Comparison of ENCODE assay signal across 23 cellular contexts in the genomic region with DNA sequence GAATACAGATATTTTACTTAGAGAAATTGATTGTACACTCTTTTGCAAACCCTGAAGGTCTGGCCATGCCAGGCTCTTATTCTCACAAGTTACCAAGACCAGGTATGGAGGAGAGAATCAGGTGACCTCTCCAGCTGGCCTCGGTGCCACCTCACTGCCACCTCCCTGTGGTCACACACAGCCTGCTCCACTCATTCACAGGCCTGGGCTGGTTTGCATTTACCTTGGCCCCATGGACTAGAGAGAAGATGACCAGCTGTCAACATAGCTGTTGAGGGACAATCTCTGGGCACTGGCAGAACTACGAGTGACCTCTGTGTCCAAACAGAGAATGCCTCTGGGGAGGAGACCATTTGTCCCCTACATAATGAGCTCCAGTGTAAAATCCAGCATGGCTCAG.
A peak's percentile ranks its signal among the peaks of the same experiment; 100 is the strongest.
DNase-seq lines count a peak whose midpoint lies in the region; ATAC-seq and TF ChIP-seq lines count a peak whose summit lies in the region.
"Had no signal": no experiment of that assay in that cellular context is flagged by ENCODE, and none has a peak within 500 bp of the region (broad histone marks: within the 10 kb centered on the region; RNA-seq: fewer than 3 reads in every experiment).

No MANE protein-coding gene starts in this region.

- TF ChIP-seq POLR2A in esophagus muscularis mucosa (IDR thresholded peaks at IDR 0.05; ENCODE audit: low read depth): no peak

- peak; percentile 54 for ATAC-seq in upper lobe of right lung
- no peak for ATAC-seq in GM21723 (IDR thresholded peaks at IDR 0.05; ENCODE audit: unreplicated experiment)
- ATAC-seq: naive thymus-derived CD8-positive, alpha-beta T cell; stimulated activated naive CD8-positive, alpha-beta T cell treated with anti-CD3 and anti-CD28 coated beads, Interleukin-15, amount 100 ng/mL, for 72 hours had no signal

- peaks cover 60% of the 10 kb centered on the region for H3K4me1 Mint-ChIP-seq in activated CD4-positive, alpha-beta memory T cell treated with anti-CD3 and anti-CD28 coated beads for 36 hours (ENCODE audit: low read depth)
- peaks cover 21% of the 10 kb centered on the region for H3K4me1 Mint-ChIP-seq in activated CD4-positive, alpha-beta memory T cell treated with anti-CD3 and anti-CD28 coated beads, Interleukin-2, amount 10 ng/mL, durations not matched to agents 7 days and 5 days

- H3K4me1 ChIP-seq in OCI-LY1 (ENCODE audit: insufficient read depth, low read length, severe bottlenecking) (peaks cover 16% of the 10 kb centered on the region), esophagus muscularis mucosa (no peaks in the 10 kb centered on the region), upper lobe of right lung (no peaks in the 10 kb centered on the region)
- H3K4me1 ChIP-seq: BE2C, tibial nerve had no signal

- H3K36me3 ChIP-seq in OCI-LY1 (ENCODE audit: insufficient read depth, low read length): no peaks in the 10 kb centered on the region; the same call in 1 of the 2 replicates
- H3K36me3 ChIP-seq in esophagus muscularis mucosa: no peaks in the 10 kb centered on the region
- no peaks in the 10 kb centered on the region for H3K36me3 ChIP-seq in upper lobe of right lung
- H3K36me3 ChIP-seq: BE2C, cardiac muscle cell, tibial nerve had no signal

- H3K27me3 ChIP-seq in OCI-LY1 (ENCODE audit: insufficient read depth, low read length) (no peaks in the 10 kb centered on the region; the same call in 1 of the 2 replicates), esophagus muscularis mucosa (peaks cover 0 to 6% (median 0%) of the 10 kb centered on the region in 4 donors), upper lobe of right lung (no peaks in the 10 kb centered on the region)
- H3K27me3 ChIP-seq: BE2C had no signal

- H3K9me2 ChIP-seq in OCI-LY1 (ENCODE audit: low read depth, low read length): no peaks in the 10 kb centered on the region

- no peak overlapping the region for H3K4me2 ChIP-seq in OCI-LY1 (ENCODE audit: low read length)

- no peak overlapping the region for H2AFZ ChIP-seq in OCI-LY1 (ENCODE audit: low read length)

- POLR2A ChIA-PET in activated CD4-positive, alpha-beta memory T cell treated with anti-CD3 and anti-CD28 coated beads for 36 hours (lab: Charles Lee): no interaction called here
- POLR2A ChIA-PET in activated CD4-positive, alpha-beta memory T cell treated with anti-CD3 and anti-CD28 coated beads, Interleukin-2, amount 10 ng/mL, durations not matched to agents 7 days and 5 days (lab: Charles Lee): no interaction called here

- no peaks in the 10 kb centered on the region for H3K79me2 ChIP-seq in OCI-LY1 (ENCODE audit: insufficient read depth, low read length)

- intact Hi-C loops in activated CD4-positive, alpha-beta memory T cell treated with anti-CD3 and anti-CD28 coated beads for 36 hours (cut with micrococcal nuclease): loop anchor here (5.0 kb wide), 3 partner anchors 52 to 623 kb away; no protein-coding TSS in a partner anchor
- intact Hi-C loops in esophagus muscularis mucosa (cut with DNase I): no loop called here
- intact Hi-C loops in upper lobe of right lung (cut with DNase I): no loop called here

- WGBS in esophagus muscularis mucosa: 88% methylated on average over 2 of the region's 2 CpGs

- H4K20me1 ChIP-seq in OCI-LY1 (ENCODE audit: insufficient read depth, low read length): no peaks in the 10 kb centered on the region

- no peak overlapping the region for H3K27ac Mint-ChIP-seq in activated CD4-positive, alpha-beta memory T cell treated with anti-CD3 and anti-CD28 coated beads for 36 hours
- no peak overlapping the region for H3K27ac Mint-ChIP-seq in activated CD4-positive, alpha-beta memory T cell treated with anti-CD3 and anti-CD28 coated beads, Interleukin-2, amount 10 ng/mL, durations not matched to agents 7 days and 5 days
- H3K27ac Mint-ChIP-seq: H9; naive thymus-derived CD8-positive, alpha-beta T cell; stimulated activated naive CD8-positive, alpha-beta T cell treated with anti-CD3 and anti-CD28 coated beads, Interleukin-15, amount 100 ng/mL, for 72 hours had no signal

- no peak overlapping the region for H3K4me3 Mint-ChIP-seq in activated CD4-positive, alpha-beta memory T cell treated with anti-CD3 and anti-CD28 coated beads for 36 hours
- H3K4me3 Mint-ChIP-seq in activated CD4-positive, alpha-beta memory T cell treated with anti-CD3 and anti-CD28 coated beads, Interleukin-2, amount 10 ng/mL, durations not matched to agents 7 days and 5 days: no peak overlapping the region
- H3K4me3 Mint-ChIP-seq: H9; naive thymus-derived CD8-positive, alpha-beta T cell; stimulated activated naive CD8-positive, alpha-beta T cell treated with anti-CD3 and anti-CD28 coated beads, Interleukin-15, amount 100 ng/mL, for 72 hours had no signal

- H3K9me3 ChIP-seq in OCI-LY1 (ENCODE audit: low read length) (no peaks in the 10 kb centered on the region), esophagus muscularis mucosa (no peaks in the 10 kb centered on the region), upper lobe of right lung (no peaks in the 10 kb centered on the region)
- H3K9me3 ChIP-seq: tibial nerve had no signal

- peak; percentile 25 for DNase-seq in activated CD4-positive, alpha-beta memory T cell treated with anti-CD3 and anti-CD28 coated beads for 36 hours
- DNase-seq in activated CD4-positive, alpha-beta memory T cell treated with anti-CD3 and anti-CD28 coated beads, Interleukin-2, amount 10 ng/mL, durations not matched to agents 7 days and 5 days: no peak
- DNase-seq in esophagus muscularis mucosa (ENCODE audit: extremely low spot score): peak; percentile 82
- DNase-seq in upper lobe of right lung: no peak
- DNase-seq in NCI-H2107 (lab: John Stamatoyannopoulos, UW): no peak
- no peak for DNase-seq in NCI-H2227 treated with DMSO at 0.1 percent for 48 hours (lab: John Stamatoyannopoulos, UW)
- DNase-seq: activated naive CD4-positive, alpha-beta T cell treated with Interleukin-2 at 50 U/mL for 16 hours; activated T-cell treated with anti-CD3 and anti-CD28 coated beads, Interleukin-2, amount 50 U/mL, for 1 hour; anterior cingulate cortex; BE2C; EL; H9; head of caudate nucleus; KG1; NCI-H1930; NCI-H345; stimulated activated CD4-positive, alpha-beta T cell treated with anti-CD3 and anti-CD28 coated beads, Interleukin-12 subunit alpha, Interleukin-12 subunit beta, amount 100 ng/mL, for 4 hours; stimulated activated naive CD8-positive, alpha-beta T cell treated with anti-CD3 and anti-CD28 coated beads, Interleukin-15, amount 100 ng/mL, for 72 hours had no signal

- CTCF ChIA-PET in activated CD4-positive, alpha-beta memory T cell treated with anti-CD3 and anti-CD28 coated beads for 36 hours (lab: Charles Lee): no interaction called here
- CTCF ChIA-PET in activated CD4-positive, alpha-beta memory T cell treated with anti-CD3 and anti-CD28 coated beads, Interleukin-2, amount 10 ng/mL, durations not matched to agents 7 days and 5 days (lab: Charles Lee): no interaction called here

- no peak overlapping the region for H3K9ac ChIP-seq in OCI-LY1 (ENCODE audit: low read length)

- H3K36me3 Mint-ChIP-seq in activated CD4-positive, alpha-beta memory T cell treated with anti-CD3 and anti-CD28 coated beads for 36 hours: peaks cover 6% of the 10 kb centered on the region
- H3K36me3 Mint-ChIP-seq in activated CD4-positive, alpha-beta memory T cell treated with anti-CD3 and anti-CD28 coated beads, Interleukin-2, amount 10 ng/mL, durations not matched to agents 7 days and 5 days (ENCODE audit: low read depth): peaks cover 2% of the 10 kb centered on the region
- H3K36me3 Mint-ChIP-seq: naive thymus-derived CD8-positive, alpha-beta T cell had no signal

- H3K9me3 Mint-ChIP-seq in activated CD4-positive, alpha-beta memory T cell treated with anti-CD3 and anti-CD28 coated beads for 36 hours: peaks cover 2% of the 10 kb centered on the region
- H3K9me3 Mint-ChIP-seq in activated CD4-positive, alpha-beta memory T cell treated with anti-CD3 and anti-CD28 coated beads, Interleukin-2, amount 10 ng/mL, durations not matched to agents 7 days and 5 days: peaks cover 7% of the 10 kb centered on the region

- no peaks in the 10 kb centered on the region for H3F3A ChIP-seq in OCI-LY1 (ENCODE audit: insufficient read depth, low read length)

- H3K4me3 ChIP-seq in OCI-LY1 (ENCODE audit: low read depth, low read length, poor library complexity, severe bottlenecking) (no peak overlapping the region), esophagus muscularis mucosa (no peak overlapping the region), upper lobe of right lung (no peak overlapping the region)
- H3K4me3 ChIP-seq: cardiac muscle cell, tibial nerve had no signal

- no peaks in the 10 kb centered on the region for H3K27me3 Mint-ChIP-seq in activated CD4-positive, alpha-beta memory T cell treated with anti-CD3 and anti-CD28 coated beads for 36 hours
- no peaks in the 10 kb centered on the region for H3K27me3 Mint-ChIP-seq in activated CD4-positive, alpha-beta memory T cell treated with anti-CD3 and anti-CD28 coated beads, Interleukin-2, amount 10 ng/mL, durations not matched to agents 7 days and 5 days
- H3K27me3 Mint-ChIP-seq: stimulated activated naive CD8-positive, alpha-beta T cell treated with anti-CD3 and anti-CD28 coated beads, Interleukin-15, amount 100 ng/mL, for 72 hours had no signal

- peak; percentile 28; the same call in 1 of the 2 replicates for TF ChIP-seq CTCF in OCI-LY1 (IDR thresholded peaks at IDR 0.05; ENCODE audit: low read length)
- TF ChIP-seq CTCF in esophagus muscularis mucosa (IDR thresholded peaks at IDR 0.05): no peak
- TF ChIP-seq CTCF in upper lobe of right lung (IDR thresholded peaks at IDR 0.05): no peak

- TF ChIP-seq EP300 in esophagus muscularis mucosa (IDR thresholded peaks at IDR 0.05): no peak

- no peak overlapping the region for H3K27ac ChIP-seq in OCI-LY1 (ENCODE audit: low read depth, low read length, poor library complexity, severe bottlenecking)
- H3K27ac ChIP-seq in esophagus muscularis mucosa (replicated peaks in 1 of 4): no peak overlapping the region
- no peak overlapping the region for H3K27ac ChIP-seq in upper lobe of right lung
- H3K27ac ChIP-seq: cardiac muscle cell, tibial nerve had no signal

Comparison
In these comparisons a context has a peak if more than half of its experiments do, and no peak if none do; other contexts are left out.
1. DNase-seq: peak in activated CD4-positive, alpha-beta memory T cell treated with anti-CD3 and anti-CD28 coated beads for 36 hours (single experiment) and esophagus muscularis mucosa (single experiment); none in activated CD4-positive, alpha-beta memory T cell treated with anti-CD3 and anti-CD28 coated beads, Interleukin-2, amount 10 ng/mL, durations not matched to agents 7 days and 5 days (single experiment), upper lobe of right lung (single experiment), NCI-H2107 (single experiment) and NCI-H2227 treated with DMSO at 0.1 percent for 48 hours (single experiment).